In genomic region chr15:81754078-81754477, GRCh38 we compare ENCODE assay signal across 28 cellular contexts.
DNase-seq lines count a peak whose midpoint lies in the region; ATAC-seq, FAIRE-seq and TF ChIP-seq lines count a peak whose summit lies in the region.
"Had no signal": no experiment of that assay in that cellular context is flagged by ENCODE, and none has a peak within 500 bp of the region (broad histone marks: within the 10 kb centered on the region; RNA-seq: fewer than 3 reads in every experiment).

No MANE protein-coding gene starts in this region.

- H3K79me2 ChIP-seq in H1 (ENCODE audit: control insufficient read depth in 1 of 2, insufficient read depth in 2 of 2, low read length in 2 of 2), result no peaks in the 10 kb centered on the region
- no peaks in the 10 kb centered on the region for H3K79me2 ChIP-seq in Karpas-422 (ENCODE audit: low read length)

- H3K4ac ChIP-seq in H1 (replicated peaks; ENCODE audit: insufficient read length, low read depth, low read length), result no peak overlapping the region

- H3K27ac Mint-ChIP-seq in osteocyte (ENCODE audit: unreplicated experiment), result peak overlapping the region; percentile 33
- H3K27ac Mint-ChIP-seq in activated T-helper 1 cell treated with anti-CD3 and anti-CD28 coated beads, Interleukin-12 subunit alpha, Interleukin-12 subunit beta, Interleukin-2, Interleukin-4 antibody, amounts not matched to agents 30 ng/mL and 10 ng/mL and 1 ng/mL, durations not matched to agents 14 hours and 24 hours and 36 hours, result no peak overlapping the region
- H3K27ac Mint-ChIP-seq: activated CD4-positive, alpha-beta memory T cell treated with anti-CD3 and anti-CD28 coated beads for 36 hours; activated naive CD4-positive, alpha-beta T cell treated with anti-CD3 and anti-CD28 coated beads, Interleukin-2, amount 10 ng/mL, durations not matched to agents 7 days and 5 days; T-helper 1 cell treated with Interleukin-12 subunit alpha and Interleukin-12 subunit beta and Interleukin-4 antibody, amounts not matched to agents 30 μg/mL and 1 μg/mL, for 36 hours had no signal

- no peak overlapping the region for H2BK5ac ChIP-seq in H1 (ENCODE audit: low read depth, low read length)

- no peak overlapping the region for H3K4me3 ChIP-seq in H1 (ENCODE audit: extremely low read depth in 1 of 4, insufficient read depth in 2 of 4, low read depth in 3 of 4, low read length in 4 of 4)
- no peak overlapping the region for H3K4me3 ChIP-seq in Karpas-422 (ENCODE audit: low read length)
- H3K4me3 ChIP-seq: PC-9 had no signal

- CTCF ChIA-PET in H1 (lab: Charles Lee; ENCODE audit: partially characterized antibody), result interaction anchor here (0.5 to 2.2 kb wide), 8 partner anchors 11 to 343 kb away, joined by 3 to 6 read pairs (median 3); no protein-coding TSS in a partner anchor

- peaks cover 9% of the 10 kb centered on the region; the same call in 1 of the 2 replicates for H3K79me1 ChIP-seq in H1 (ENCODE audit: low read depth, low read length)

- TF ChIP-seq EP300 in H1 (IDR thresholded peaks at IDR 0.05; ENCODE audit: borderline replicate concordance in 1 of 2, low read depth in 2 of 2, low read length in 2 of 2), result no peak

- no peak overlapping the region for H3K14ac ChIP-seq in H1 (ENCODE audit: insufficient read length)

- H3K9ac ChIP-seq in H1 (replicated peaks in 1 of 4; ENCODE audit: extremely low read depth in 1 of 4, low read depth in 3 of 4, low read length in 3 of 4) (no peak overlapping the region), Karpas-422 (ENCODE audit: low read length) (no peak overlapping the region)

- no peaks in the 10 kb centered on the region for H3K9me2 ChIP-seq in Karpas-422 (replicated peaks; ENCODE audit: insufficient read depth, low read length)

- no peak overlapping the region for H2BK120ac ChIP-seq in H1 (replicated peaks; ENCODE audit: low read depth, low read length)

- H3K56ac ChIP-seq in H1 (replicated peaks; ENCODE audit: insufficient read length, low read depth, low read length), result no peak overlapping the region

- no peaks in the 10 kb centered on the region for H3K27me3 Mint-ChIP-seq in osteocyte (ENCODE audit: unreplicated experiment)
- H3K27me3 Mint-ChIP-seq in activated T-helper 1 cell treated with anti-CD3 and anti-CD28 coated beads, Interleukin-12 subunit alpha, Interleukin-12 subunit beta, Interleukin-2, Interleukin-4 antibody, amounts not matched to agents 30 ng/mL and 10 ng/mL and 1 ng/mL, durations not matched to agents 14 hours and 24 hours and 36 hours (ENCODE audit: insufficient read depth), result no peaks in the 10 kb centered on the region
- H3K27me3 Mint-ChIP-seq: activated naive CD4-positive, alpha-beta T cell treated with anti-CD3 and anti-CD28 coated beads, Interleukin-2, amount 10 ng/mL, durations not matched to agents 7 days and 5 days; stimulated activated naive CD8-positive, alpha-beta T cell treated with anti-CD3 and anti-CD28 coated beads, Interleukin-15, amount 100 ng/mL, for 72 hours had no signal

- no peaks in the 10 kb centered on the region for H3K9me3 ChIP-seq in H1 (ENCODE audit: insufficient read depth in 2 of 2, low read depth in 1 of 2, low read length in 1 of 2)
- no peaks in the 10 kb centered on the region for H3K9me3 ChIP-seq in Karpas-422 (ENCODE audit: low read length)
- H3K9me3 ChIP-seq: BE2C had no signal

- 0 out of 2 replicates have a peak overlapping the region, but pooled peaks have one; percentile 26 for H2AK5ac ChIP-seq in H1 (ENCODE audit: low read depth, low read length)

- H3K23me2 ChIP-seq in H1 (ENCODE audit: low read depth, low read length), result no peaks in the 10 kb centered on the region

- H4K91ac ChIP-seq in H1 (replicated peaks; ENCODE audit: insufficient read length, low read length), result no peak overlapping the region

- H4K20me1 ChIP-seq in H1 (replicated peaks in 1 of 2; ENCODE audit: control insufficient read depth in 1 of 2, insufficient read depth in 2 of 2, low read length in 2 of 2), result peaks cover 0 to 5% of the 10 kb centered on the region in 2 experiments
- H4K20me1 ChIP-seq in Karpas-422 (ENCODE audit: insufficient read depth, low read depth, low read length), result no peaks in the 10 kb centered on the region

- H3K23ac ChIP-seq in H1 (ENCODE audit: insufficient read length), result no peak overlapping the region

- no peak for FAIRE-seq in H1 (lab: Jason Lieb, UNC)
- FAIRE-seq: GM19239, TTC549 had no signal

- H2BK15ac ChIP-seq in H1 (ENCODE audit: low read length), result no peak overlapping the region

- 72% methylated on average over 1 of the region's 1 CpG; no CpG with 5 or more reads in 1 of the 2 experiments for WGBS in H1 (ENCODE audit: extremely low coverage in 1 of 2, insufficient coverage in 1 of 2, insufficient read length in 1 of 2, insufficient replicate concordance in 2 of 2, low coverage in 1 of 2, low lambda C conversion rate in 2 of 2, missing lambda C conversion rate in 1 of 2), 2 experiments

- H4K8ac ChIP-seq in H1 (ENCODE audit: extremely low read depth, insufficient read depth, low read length), result no peak overlapping the region

- intact Hi-C loops in activated T-helper 1 cell treated with anti-CD3 and anti-CD28 coated beads, Interleukin-12 subunit alpha, Interleukin-12 subunit beta, Interleukin-2, Interleukin-4 antibody, amounts not matched to agents 30 ng/mL and 10 ng/mL and 1 ng/mL, durations not matched to agents 14 hours and 24 hours and 36 hours (cut with micrococcal nuclease), result no loop called here

- DNase-seq in Daoy (ENCODE audit: low read depth) (peak; percentile 11), NCI-H446 treated with DMSO at 0.1 percent for 48 hours (lab: John Stamatoyannopoulos, UW) (peak; percentile 15), H1 (ENCODE audit: low read depth in 1 of 2, low spot score in 2 of 2) (no peak), osteocyte (ENCODE audit: extremely low spot score, unreplicated experiment) (no peak), Karpas-422 (no peak)
- DNase-seq in activated T-helper 1 cell treated with anti-CD3 and anti-CD28 coated beads, Interleukin-12 subunit alpha, Interleukin-12 subunit beta, Interleukin-2, Interleukin-4 antibody, amounts not matched to agents 30 ng/mL and 10 ng/mL and 1 ng/mL, durations not matched to agents 14 hours and 24 hours and 36 hours (ENCODE audit: low spot score), result no peak
- DNase-seq: ACHN; activated CD4-positive, alpha-beta memory T cell treated with anti-CD3 and anti-CD28 coated beads for 36 hours; activated CD8-positive, alpha-beta memory T cell treated with anti-CD3 and anti-CD28 coated beads, Interleukin-2, amount 50 U/mL, for 4 hours; activated naive CD4-positive, alpha-beta T cell treated with anti-CD3 and anti-CD28 coated beads, Interleukin-2, amount 10 ng/mL, durations not matched to agents 7 days and 5 days; BE2C; DND-41; GOT3; hypothalamus; left cardiac atrium; NCI-H1048; NCI-H187; NCI-H524 treated with DMSO at 0.1 percent for 48 hours; PC-9; stimulated activated naive CD8-positive, alpha-beta T cell treated with anti-CD3 and anti-CD28 coated beads, Interleukin-15, amount 100 ng/mL, for 72 hours had no signal

- no peaks in the 10 kb centered on the region for H3K27me3 ChIP-seq in H1 (replicated peaks in 1 of 4; ENCODE audit: control insufficient read depth in 3 of 4, extremely low read depth in 1 of 4, insufficient read depth in 3 of 4, low read length in 3 of 4)
- no peaks in the 10 kb centered on the region for H3K27me3 ChIP-seq in Karpas-422 (ENCODE audit: low read length)
- H3K27me3 ChIP-seq: BE2C had no signal

- TF ChIP-seq CTCF in H1 (IDR thresholded peaks at IDR 0.05; ENCODE audit: control extremely low read depth in 1 of 3, insufficient read depth in 1 of 3, low read depth in 1 of 3, low read length in 3 of 3), result no peak
- TF ChIP-seq CTCF in osteocyte (IDR thresholded peaks at IDR 0.05), result no peak

- H3K4me1 ChIP-seq in H1 (replicated peaks in 1 of 4; ENCODE audit: control insufficient read depth in 3 of 4, insufficient read depth in 4 of 4, low read length in 3 of 4) (peaks cover 0 to 23% (median 11%) of the 10 kb centered on the region in 4 experiments; a peak in 4 of 7 replicates), Karpas-422 (ENCODE audit: low read length) (no peaks in the 10 kb centered on the region)

- H3K36me3 Mint-ChIP-seq in osteocyte (ENCODE audit: unreplicated experiment), result no peaks in the 10 kb centered on the region
- no peaks in the 10 kb centered on the region for H3K36me3 Mint-ChIP-seq in activated T-helper 1 cell treated with anti-CD3 and anti-CD28 coated beads, Interleukin-12 subunit alpha, Interleukin-12 subunit beta, Interleukin-2, Interleukin-4 antibody, amounts not matched to agents 30 ng/mL and 10 ng/mL and 1 ng/mL, durations not matched to agents 14 hours and 24 hours and 36 hours (ENCODE audit: low read depth)
- H3K36me3 Mint-ChIP-seq: activated CD4-positive, alpha-beta memory T cell treated with anti-CD3 and anti-CD28 coated beads for 36 hours; activated naive CD4-positive, alpha-beta T cell treated with anti-CD3 and anti-CD28 coated beads, Interleukin-2, amount 10 ng/mL, durations not matched to agents 7 days and 5 days had no signal

- no peak overlapping the region for H3K18ac ChIP-seq in H1 (ENCODE audit: extremely low read depth, low read length)

- H3K27ac ChIP-seq in H1 (ENCODE audit: low read depth, low read length) (no peak overlapping the region), Karpas-422 (ENCODE audit: low read length) (no peak overlapping the region)
- H3K27ac ChIP-seq: epithelial cell of prostate, PC-9 had no signal

- POLR2A ChIA-PET in H1 (lab: Charles Lee; ENCODE audit: partially characterized antibody), result no interaction called here

- H2BK20ac ChIP-seq in H1 (ENCODE audit: low read length), result no peak overlapping the region

- H3K9me3 Mint-ChIP-seq in osteocyte (ENCODE audit: unreplicated experiment), result no peaks in the 10 kb centered on the region
- no peaks in the 10 kb centered on the region for H3K9me3 Mint-ChIP-seq in activated T-helper 1 cell treated with anti-CD3 and anti-CD28 coated beads, Interleukin-12 subunit alpha, Interleukin-12 subunit beta, Interleukin-2, Interleukin-4 antibody, amounts not matched to agents 30 ng/mL and 10 ng/mL and 1 ng/mL, durations not matched to agents 14 hours and 24 hours and 36 hours
- H3K9me3 Mint-ChIP-seq: activated CD4-positive, alpha-beta memory T cell treated with anti-CD3 and anti-CD28 coated beads for 36 hours; activated naive CD4-positive, alpha-beta T cell treated with anti-CD3 and anti-CD28 coated beads, Interleukin-2, amount 10 ng/mL, durations not matched to agents 7 days and 5 days; stimulated activated naive CD8-positive, alpha-beta T cell treated with anti-CD3 and anti-CD28 coated beads, Interleukin-15, amount 100 ng/mL, for 72 hours; T-helper 1 cell treated with Interleukin-12 subunit alpha and Interleukin-12 subunit beta and Interleukin-4 antibody, amounts not matched to agents 30 μg/mL and 1 μg/mL, for 36 hours had no signal

- peaks cover 34% of the 10 kb centered on the region for H3K4me1 Mint-ChIP-seq in osteocyte (ENCODE audit: unreplicated experiment)
- H3K4me1 Mint-ChIP-seq in activated T-helper 1 cell treated with anti-CD3 and anti-CD28 coated beads, Interleukin-12 subunit alpha, Interleukin-12 subunit beta, Interleukin-2, Interleukin-4 antibody, amounts not matched to agents 30 ng/mL and 10 ng/mL and 1 ng/mL, durations not matched to agents 14 hours and 24 hours and 36 hours (ENCODE audit: low read depth), result no peaks in the 10 kb centered on the region
- H3K4me1 Mint-ChIP-seq: activated naive CD4-positive, alpha-beta T cell treated with anti-CD3 and anti-CD28 coated beads, Interleukin-2, amount 10 ng/mL, durations not matched to agents 7 days and 5 days; stimulated activated naive CD8-positive, alpha-beta T cell treated with anti-CD3 and anti-CD28 coated beads, Interleukin-15, amount 100 ng/mL, for 72 hours had no signal

- H2AFZ ChIP-seq in H1 (ENCODE audit: low read length) (no peak overlapping the region), Karpas-422 (ENCODE audit: low read length) (no peak overlapping the region)
- H2AFZ ChIP-seq: PC-9 had no signal

- TF ChIP-seq POLR2A in H1 (IDR thresholded peaks at IDR 0.05; ENCODE audit: control extremely low read depth in 1 of 2, low read depth in 2 of 2, low read length in 2 of 2), result no peak

- no peak for ATAC-seq in GM21528 (IDR thresholded peaks at IDR 0.05; ENCODE audit: low FRiP score, unreplicated experiment)
- ATAC-seq: activated CD4-positive, CD25-positive, alpha-beta regulatory T cell treated with anti-CD3 and anti-CD28 coated beads, Interleukin-2, amount 50 U/mL, for 24 hours; Right ventricle myocardium inferior; SK-N-SH treated with all-trans-retinoic acid at 6 μM for 48 hours; stimulated activated naive CD8-positive, alpha-beta T cell treated with anti-CD3 and anti-CD28 coated beads, Interleukin-15, amount 100 ng/mL, for 72 hours had no signal

- no peak overlapping the region for H3K4me3 Mint-ChIP-seq in osteocyte (ENCODE audit: unreplicated experiment)
- no peak overlapping the region for H3K4me3 Mint-ChIP-seq in activated T-helper 1 cell treated with anti-CD3 and anti-CD28 coated beads, Interleukin-12 subunit alpha, Interleukin-12 subunit beta, Interleukin-2, Interleukin-4 antibody, amounts not matched to agents 30 ng/mL and 10 ng/mL and 1 ng/mL, durations not matched to agents 14 hours and 24 hours and 36 hours
- H3K4me3 Mint-ChIP-seq: activated CD4-positive, alpha-beta memory T cell treated with anti-CD3 and anti-CD28 coated beads for 36 hours; activated naive CD4-positive, alpha-beta T cell treated with anti-CD3 and anti-CD28 coated beads, Interleukin-2, amount 10 ng/mL, durations not matched to agents 7 days and 5 days; stimulated activated naive CD8-positive, alpha-beta T cell treated with anti-CD3 and anti-CD28 coated beads, Interleukin-15, amount 100 ng/mL, for 72 hours; T-helper 1 cell treated with Interleukin-12 subunit alpha and Interleukin-12 subunit beta and Interleukin-4 antibody, amounts not matched to agents 30 μg/mL and 1 μg/mL, for 36 hours had no signal

- H4K5ac ChIP-seq in H1 (ENCODE audit: insufficient read length, low read depth, low read length), result no peak overlapping the region

- TF ChIP-seq RAD21 in H1 (IDR thresholded peaks at IDR 0.05 in 1 of 2, conservative IDR thresholded peaks at IDR 0.05 in 1 of 2; ENCODE audit: low read depth in 2 of 2, low read length in 2 of 2), result no peak

- no peak overlapping the region for H2BK12ac ChIP-seq in H1 (ENCODE audit: low read depth, low read length)

- H3K36me3 ChIP-seq in H1 (ENCODE audit: control insufficient read depth in 2 of 4, insufficient read depth in 4 of 4, low read length in 3 of 4) (no peaks in the 10 kb centered on the region), Karpas-422 (ENCODE audit: insufficient read depth, low read length) (no peaks in the 10 kb centered on the region)
- H3K36me3 ChIP-seq: BE2C had no signal

- H3K4me2 ChIP-seq in H1 (ENCODE audit: insufficient read depth in 1 of 2, low read depth in 2 of 2, low read length in 2 of 2), result no peak overlapping the region
- H3K4me2 ChIP-seq in Karpas-422 (ENCODE audit: low read depth, low read length, poor library complexity, severe bottlenecking), result no peak overlapping the region
- H3K4me2 ChIP-seq: PC-9 had no signal

Comparison
In these comparisons a context has a peak if more than half of its experiments do, and no peak if none do; other contexts are left out.
1. DNase-seq: peak in Daoy (single experiment) and NCI-H446 treated with DMSO at 0.1 percent for 48 hours (single experiment); none in H1 (0 of 2), osteocyte (single experiment), activated T-helper 1 cell treated with anti-CD3 and anti-CD28 coated beads, Interleukin-12 subunit alpha, Interleukin-12 subunit beta, Interleukin-2, Interleukin-4 antibody, amounts not matched to agents 30 ng/mL and 10 ng/mL and 1 ng/mL, durations not matched to agents 14 hours and 24 hours and 36 hours (single experiment) and Karpas-422 (single experiment).